1 cellular context compared by ENCODE assay signal in genomic region chrX:137431693-137432488, GRCh38.
TF ChIP-seq lines count a peak whose summit lies in the region.

No MANE protein-coding gene starts in this region.

TF ChIP-seq in GM23338, 12 proteins besides CTCF, POLR2A, EP300 and RAD21:
- TF ChIP-seq REST (IDR thresholded peaks at IDR 0.05; ENCODE audit: unreplicated experiment) (no peak), NANOG (IDR thresholded peaks at IDR 0.05; ENCODE audit: borderline replicate concordance) (no peak), ZNF331 (CRISPR knock-in tag; IDR thresholded peaks at IDR 0.05; ENCODE audit: low read depth) (no peak), CREB1 (CRISPR knock-in tag; IDR thresholded peaks at IDR 0.05; ENCODE audit: low read depth) (no peak), EZH2 (IDR thresholded peaks at IDR 0.05; ENCODE audit: low read depth, unreplicated experiment) (no peak), ZNF114 (CRISPR knock-in tag; IDR thresholded peaks at IDR 0.05) (no peak), POLR2AphosphoS5 (IDR thresholded peaks at IDR 0.05; ENCODE audit: low read depth) (no peak), ETS1 (IDR thresholded peaks at IDR 0.05) (no peak), ZNF462 (CRISPR knock-in tag; IDR thresholded peaks at IDR 0.05) (no peak), EZH2phosphoT487 (IDR thresholded peaks at IDR 0.05; ENCODE audit: unreplicated experiment) (no peak), STAT1 (IDR thresholded peaks at IDR 0.05; ENCODE audit: unreplicated experiment) (no peak), JUNB (IDR thresholded peaks at IDR 0.05; ENCODE audit: unreplicated experiment) (no peak)
